22 cellular contexts compared by ENCODE assay signal in genomic region chr20:54347216-54347833, GRCh38.
DNase-seq lines count a peak whose midpoint lies in the region; ATAC-seq and TF ChIP-seq lines count a peak whose summit lies in the region.
"Had no signal": no experiment of that assay in that cellular context is flagged by ENCODE, and none has a peak within 500 bp of the region (broad histone marks: within the 10 kb centered on the region; RNA-seq: fewer than 3 reads in every experiment).

No MANE protein-coding gene starts in this region.

- H2BK20ac ChIP-seq in IMR-90 (ENCODE audit: low read depth, low read length) = no peak overlapping the region

- no peaks in the 10 kb centered on the region for H3K36me3 ChIP-seq in IMR-90 (ENCODE audit: control insufficient read depth, insufficient read depth, low read length)
- H3K36me3 ChIP-seq in spleen = no peaks in the 10 kb centered on the region
- H3K36me3 ChIP-seq: BLaER1 treated with 17β-estradiol and CSF1 and Interleukin-3, amounts not matched to agents 10 nM and 100 nM had no signal

- dilution Hi-C loops in IMR-90 (cut with HindIII; ENCODE audit: low sequenced_read_pairs, unreplicated experiment) = no loop called here

- H3K56ac ChIP-seq in IMR-90 (ENCODE audit: extremely low read depth, insufficient read depth, low read length) = no peak overlapping the region

- POLR2A ChIA-PET in IMR-90 (lab: Charles Lee; ENCODE audit: unreplicated experiment) = no interaction called here

- in situ Hi-C loops in IMR-90 (cut with MboI; ENCODE audit: low sequenced_read_pairs) = no loop called here

- H2BK15ac ChIP-seq in IMR-90 (ENCODE audit: low read depth, low read length) = no peak overlapping the region

- no peak overlapping the region for H3K14ac ChIP-seq in IMR-90 (replicated peaks; ENCODE audit: low read depth, low read length)

- no peak for TF ChIP-seq RAD21 in IMR-90 (IDR thresholded peaks at IDR 0.05; ENCODE audit: low read length)

- no peak overlapping the region for H3K9ac ChIP-seq in IMR-90 (ENCODE audit: low read depth, low read length)
- H3K9ac ChIP-seq: BLaER1 treated with 17β-estradiol and CSF1 and Interleukin-3, amounts not matched to agents 10 nM and 100 nM had no signal

- H3K4ac ChIP-seq in IMR-90 (ENCODE audit: low read depth, low read length) = peak overlapping the region; percentile 50; the same call in 1 of the 2 replicates

- BruUV-seq in IMR-90 (replicated peaks; lab: Mats Ljungman, UMichigan) = no TSS peak

- no peak overlapping the region for H3K27ac ChIP-seq in IMR-90 (ENCODE audit: insufficient read depth, low read length)
- H3K27ac ChIP-seq in spleen = no peak overlapping the region
- H3K27ac ChIP-seq: RWPE1 had no signal

- no peak overlapping the region for H4K91ac ChIP-seq in IMR-90 (ENCODE audit: insufficient read depth, low read depth, low read length)

- no peaks in the 10 kb centered on the region for H3K79me1 ChIP-seq in IMR-90 (ENCODE audit: low read depth in 1 of 2, low read length in 2 of 2)

- intact Hi-C loops in IMR-90 (cut with micrococcal nuclease) (loop anchor here (10.0 kb wide), 2 partner anchors 123 to 213 kb away; no protein-coding TSS in a partner anchor), spleen (cut with DNase I; ENCODE audit: low total_unique reads) (no loop called here)

- DNase-seq in AG20443 (ENCODE audit: low spot score) (peak; percentile 19), IMR-90 (no peak), epithelial cell of proximal tubule (ENCODE audit: low read depth) (peak; percentile 84), progenitor cell of endocrine pancreas (ENCODE audit: low spot score, unreplicated experiment) (no peak), NOMO-1 (lab: John Stamatoyannopoulos, UW; ENCODE audit: unreplicated experiment in 2 of 2) (no peak), spleen (no peak), T-helper 1 cell (no peak)
- DNase-seq in T-helper 2 cell treated with Interferon-gamma antibody and Interleukin-4, amounts not matched to agents 5 μg/mL and 100 μg/mL, for 36 hours (ENCODE audit: low spot score) = no peak
- DNase-seq: CD8-positive, alpha-beta T cell; DMS79; H9; Karpas-422; MM.1S; NCI-H1092 treated with DMSO at 0.1 percent for 48 hours; NCI-H2107; NCI-H510A treated with DMSO at 0.1 percent for 48 hours; PC-3; SIG-M5 had no signal

- H3K4me1 Mint-ChIP-seq in progenitor cell of endocrine pancreas (ENCODE audit: low read depth) = peaks cover 11% of the 10 kb centered on the region
- H3K4me1 Mint-ChIP-seq in T-helper 2 cell treated with Interferon-gamma antibody and Interleukin-4, amounts not matched to agents 5 μg/mL and 100 μg/mL, for 36 hours (ENCODE audit: low read depth) = peaks cover 6% of the 10 kb centered on the region
- H3K4me1 Mint-ChIP-seq: IgD-negative memory B cell had no signal

- H3K9me1 ChIP-seq in IMR-90 (ENCODE audit: insufficient read depth, low read length) = no peaks in the 10 kb centered on the region

- H3K36me3 Mint-ChIP-seq in progenitor cell of endocrine pancreas (ENCODE audit: insufficient read depth) = no peaks in the 10 kb centered on the region
- no peaks in the 10 kb centered on the region for H3K36me3 Mint-ChIP-seq in T-helper 2 cell treated with Interferon-gamma antibody and Interleukin-4, amounts not matched to agents 5 μg/mL and 100 μg/mL, for 36 hours (ENCODE audit: low read depth)
- H3K36me3 Mint-ChIP-seq: CD8-positive, alpha-beta T cell; IgD-negative memory B cell had no signal

- ATAC-seq in IMR-90 (ENCODE audit: low read depth) = no peak
- ATAC-seq: CD8-positive, alpha-beta T cell; PC-3; SK-N-SH treated with all-trans-retinoic acid at 6 μM for 48 hours had no signal

- H4K20me1 ChIP-seq in IMR-90 (ENCODE audit: insufficient read depth, low read length) = no peaks in the 10 kb centered on the region
- H4K20me1 ChIP-seq: BLaER1 treated with 17β-estradiol and CSF1 and Interleukin-3, amounts not matched to agents 10 nM and 100 nM had no signal

- no peak overlapping the region for H3K4me2 ChIP-seq in IMR-90 (ENCODE audit: low read depth, low read length)

- 0 out of 2 replicates have a peak overlapping the region, but pooled peaks have one; percentile 26 for H3K18ac ChIP-seq in IMR-90 (ENCODE audit: low read depth, low read length)

- TF ChIP-seq POLR2A in IMR-90 (IDR thresholded peaks at IDR 0.05; ENCODE audit: low read depth, low read length) = no peak
- no peak for TF ChIP-seq POLR2A in spleen (IDR thresholded peaks at IDR 0.05)

- no peak overlapping the region for H2AFZ ChIP-seq in IMR-90 (replicated peaks; ENCODE audit: low read length, poor library complexity)

- no peak overlapping the region for H4K8ac ChIP-seq in IMR-90 (ENCODE audit: low read depth in 2 of 2, low read length in 2 of 2)

- H3K27me3 ChIP-seq in IMR-90 (ENCODE audit: control insufficient read depth, insufficient read depth, low read length) (no peaks in the 10 kb centered on the region), spleen (replicated peaks in 1 of 7) (no peaks in the 10 kb centered on the region)
- H3K27me3 ChIP-seq: BLaER1 treated with 17β-estradiol and CSF1 and Interleukin-3, amounts not matched to agents 10 nM and 100 nM had no signal

- no peaks in the 10 kb centered on the region for H3K9me3 Mint-ChIP-seq in progenitor cell of endocrine pancreas (ENCODE audit: low read depth)
- H3K9me3 Mint-ChIP-seq in T-helper 2 cell treated with Interferon-gamma antibody and Interleukin-4, amounts not matched to agents 5 μg/mL and 100 μg/mL, for 36 hours = no peaks in the 10 kb centered on the region
- H3K9me3 Mint-ChIP-seq: CD8-positive, alpha-beta T cell; H9 had no signal

- CTCF ChIA-PET in IMR-90 (lab: Yijun Ruan, JAX) = no interaction called here

- H3K4me3 ChIP-seq in IMR-90 (ENCODE audit: insufficient read depth, low read depth, low read length) (no peak overlapping the region), epithelial cell of proximal tubule (ENCODE audit: low read depth, low read length) (no peak overlapping the region), spleen (no peak overlapping the region)
- H3K4me3 ChIP-seq: BLaER1 treated with 17β-estradiol and CSF1 and Interleukin-3, amounts not matched to agents 10 nM and 100 nM had no signal

- WGBS in IMR-90 (ENCODE audit: extremely low coverage in 2 of 2, insufficient read length in 1 of 2), 2 experiments = 83% methylated on average over 1 of the region's 9 CpGs; no CpG with 5 or more reads in 1 of the 2 experiments
- 85 to 93% (median 90%) methylated on average over 9 of the region's 9 CpGs for WGBS in spleen, 5 donors

- H4K5ac ChIP-seq in IMR-90 (ENCODE audit: low read depth, low read length) = no peak overlapping the region

- H3K23ac ChIP-seq in IMR-90 (ENCODE audit: low read depth, low read length) = no peak overlapping the region

- H3K4me3 Mint-ChIP-seq in progenitor cell of endocrine pancreas (ENCODE audit: low read depth) = no peak overlapping the region
- no peak overlapping the region for H3K4me3 Mint-ChIP-seq in T-helper 2 cell treated with Interferon-gamma antibody and Interleukin-4, amounts not matched to agents 5 μg/mL and 100 μg/mL, for 36 hours
- H3K4me3 Mint-ChIP-seq: CD8-positive, alpha-beta T cell; H9; IgD-negative memory B cell had no signal

- no peak overlapping the region for H2AK5ac ChIP-seq in IMR-90 (ENCODE audit: low read depth, low read length)

- no peaks in the 10 kb centered on the region for H3K27me3 Mint-ChIP-seq in progenitor cell of endocrine pancreas
- H3K27me3 Mint-ChIP-seq in T-helper 2 cell treated with Interferon-gamma antibody and Interleukin-4, amounts not matched to agents 5 μg/mL and 100 μg/mL, for 36 hours (ENCODE audit: low read depth) = no peaks in the 10 kb centered on the region

- TF ChIP-seq CTCF in IMR-90 (conservative IDR thresholded peaks at IDR 0.05; ENCODE audit: low read depth, low read length) = no peak
- TF ChIP-seq CTCF in epithelial cell of proximal tubule (conservative IDR thresholded peaks at IDR 0.05; ENCODE audit: low read depth, low read length) = no peak
- TF ChIP-seq CTCF in progenitor cell of endocrine pancreas (IDR thresholded peaks at IDR 0.05; ENCODE audit: unreplicated experiment) = no peak
- no peak for TF ChIP-seq CTCF in spleen (IDR thresholded peaks at IDR 0.05 in 8 of 11, conservative IDR thresholded peaks at IDR 0.05 in 3 of 11)

- H2BK120ac ChIP-seq in IMR-90 (ENCODE audit: low read depth, low read length) = no peak overlapping the region

- H3K4me1 ChIP-seq in IMR-90 (ENCODE audit: control insufficient read depth, insufficient read depth, low read length) (peaks cover 10% of the 10 kb centered on the region), spleen (no peaks in the 10 kb centered on the region)

- H3K27ac Mint-ChIP-seq in progenitor cell of endocrine pancreas = peak overlapping the region; percentile 18
- H3K27ac Mint-ChIP-seq in T-helper 2 cell treated with Interferon-gamma antibody and Interleukin-4, amounts not matched to agents 5 μg/mL and 100 μg/mL, for 36 hours = no peak overlapping the region
- H3K27ac Mint-ChIP-seq: CD8-positive, alpha-beta T cell; H9; IgD-negative memory B cell had no signal

- no peak overlapping the region for H2AK9ac ChIP-seq in IMR-90 (replicated peaks; ENCODE audit: low read depth, low read length, poor library complexity)

- H2BK5ac ChIP-seq in IMR-90 (ENCODE audit: low read depth, low read length, poor library complexity, severe bottlenecking) = no peak overlapping the region

- H3K9me3 ChIP-seq in IMR-90 (ENCODE audit: control insufficient read depth, insufficient read depth, low read length) = no peaks in the 10 kb centered on the region
- peaks cover 0 to 4% (median 0%) of the 10 kb centered on the region in 8 donors for H3K9me3 ChIP-seq in spleen

TF ChIP-seq in IMR-90, 13 proteins besides CTCF, POLR2A, EP300 and RAD21 (continues in another document):
- TF ChIP-seq MAFK (IDR thresholded peaks at IDR 0.05; ENCODE audit: low read depth, low read length) (no peak), RCOR1 (IDR thresholded peaks at IDR 0.05; ENCODE audit: insufficient replicate concordance, low read length) (no peak), MXI1 (IDR thresholded peaks at IDR 0.05; ENCODE audit: borderline replicate concordance, low read depth, low read length) (no peak), MAZ (IDR thresholded peaks at IDR 0.05; ENCODE audit: borderline replicate concordance, low read depth, low read length) (no peak), NFE2L2 (IDR thresholded peaks at IDR 0.05; ENCODE audit: low read depth, low read length) (no peak), CHD1 (IDR thresholded peaks at IDR 0.05; ENCODE audit: low read depth, low read length) (no peak), SMC3 (IDR thresholded peaks at IDR 0.05; ENCODE audit: low read depth, low read length) (no peak), RFX5 (IDR thresholded peaks at IDR 0.05; ENCODE audit: low read depth, low read length) (no peak)
- TF ChIP-seq, protein P1, sequence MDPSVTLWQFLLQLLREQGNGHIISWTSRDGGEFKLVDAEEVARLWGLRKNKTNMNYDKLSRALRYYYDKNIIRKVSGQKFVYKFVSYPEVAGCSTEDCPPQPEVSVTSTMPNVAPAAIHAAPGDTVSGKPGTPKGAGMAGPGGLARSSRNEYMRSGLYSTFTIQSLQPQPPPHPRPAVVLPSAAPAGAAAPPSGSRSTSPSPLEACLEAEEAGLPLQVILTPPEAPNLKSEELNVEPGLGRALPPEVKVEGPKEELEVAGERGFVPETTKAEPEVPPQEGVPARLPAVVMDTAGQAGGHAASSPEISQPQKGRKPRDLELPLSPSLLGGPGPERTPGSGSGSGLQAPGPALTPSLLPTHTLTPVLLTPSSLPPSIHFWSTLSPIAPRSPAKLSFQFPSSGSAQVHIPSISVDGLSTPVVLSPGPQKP (IDR thresholded peaks at IDR 0.05; ENCODE audit: borderline replicate concordance, low read depth, low read length) = no peak

Comparison
In these comparisons a context has a peak if more than half of its experiments do, and no peak if none do; other contexts are left out.
1. DNase-seq: peak in AG20443 (single experiment) and epithelial cell of proximal tubule (single experiment); none in IMR-90 (single experiment), progenitor cell of endocrine pancreas (single experiment), NOMO-1 (0 of 2), spleen (single experiment), T-helper 1 cell (0 of 5) and T-helper 2 cell treated with Interferon-gamma antibody and Interleukin-4, amounts not matched to agents 5 μg/mL and 100 μg/mL, for 36 hours (single experiment).